In the genomic region with DNA sequence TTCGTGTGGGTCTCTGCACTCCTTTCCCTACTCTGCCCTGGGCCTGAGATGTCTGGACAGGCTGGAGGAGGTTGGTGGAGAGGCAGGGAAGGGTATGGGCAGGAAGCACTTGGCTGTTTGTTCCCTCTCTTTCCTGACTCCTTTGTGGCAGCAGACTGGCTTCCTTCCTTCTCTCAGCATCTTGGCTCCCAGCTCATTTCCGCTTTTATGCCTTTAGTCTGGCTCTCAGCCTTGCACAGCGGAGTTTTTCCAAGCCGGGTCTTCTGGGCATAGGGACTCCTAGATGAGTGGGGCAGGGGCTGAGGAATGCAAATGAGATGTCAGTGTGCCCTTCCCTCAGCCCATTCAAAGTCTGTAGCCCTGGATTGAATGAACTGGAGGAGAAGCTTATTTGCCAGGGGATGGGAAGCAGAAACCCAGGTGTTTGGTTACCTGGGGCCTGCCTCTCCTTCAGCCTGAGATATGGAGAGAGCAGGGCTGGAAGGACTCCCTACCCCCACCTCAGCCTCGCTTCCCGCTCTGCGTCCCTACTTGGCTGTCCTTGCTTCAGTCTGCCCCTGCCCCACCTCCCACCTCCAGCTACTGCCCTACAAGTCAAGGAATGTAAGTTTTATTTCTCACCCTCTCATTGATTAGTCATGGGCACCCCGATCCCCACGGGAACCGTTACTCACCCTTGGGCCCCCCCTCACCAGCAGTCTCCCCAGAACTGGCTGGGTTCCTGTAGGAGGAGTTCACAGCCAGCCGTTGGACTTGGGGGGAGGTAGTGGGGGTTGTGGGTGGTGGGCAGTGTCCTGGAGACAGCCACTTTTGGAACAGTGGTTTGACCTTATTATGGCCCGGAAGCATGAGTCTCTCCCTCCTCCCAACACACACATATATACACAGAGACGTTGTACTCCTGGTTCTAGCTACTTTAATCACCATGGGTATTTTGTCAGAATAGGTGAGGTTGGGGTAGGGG, we compare ENCODE assay signal across 1 cellular context.
TF ChIP-seq lines count a peak whose summit lies in the region.

No MANE protein-coding gene starts in this region.

TF ChIP-seq in HepG2, 621 proteins besides CTCF, POLR2A, EP300 and RAD21:
- TF ChIP-seq CREB1 (IDR thresholded peaks at IDR 0.05) = no peak
- no peak for TF ChIP-seq CREB1 (CRISPR knock-in tag; IDR thresholded peaks at IDR 0.05)
- TF ChIP-seq RBM22 (optimal IDR thresholded peaks at IDR 0.05; ENCODE audit: low read length) = no peak
- TF ChIP-seq JUND (CRISPR knock-in tag; IDR thresholded peaks at IDR 0.05) = no peak
- TF ChIP-seq KDM1A (CRISPR knock-in tag; IDR thresholded peaks at IDR 0.05) = no peak
- no peak for TF ChIP-seq NPAS2 (CRISPR knock-in tag; IDR thresholded peaks at IDR 0.05; ENCODE audit: borderline replicate concordance)
- no peak for TF ChIP-seq MLLT10 (CRISPR knock-in tag; IDR thresholded peaks at IDR 0.05)
- TF ChIP-seq, protein P1, sequence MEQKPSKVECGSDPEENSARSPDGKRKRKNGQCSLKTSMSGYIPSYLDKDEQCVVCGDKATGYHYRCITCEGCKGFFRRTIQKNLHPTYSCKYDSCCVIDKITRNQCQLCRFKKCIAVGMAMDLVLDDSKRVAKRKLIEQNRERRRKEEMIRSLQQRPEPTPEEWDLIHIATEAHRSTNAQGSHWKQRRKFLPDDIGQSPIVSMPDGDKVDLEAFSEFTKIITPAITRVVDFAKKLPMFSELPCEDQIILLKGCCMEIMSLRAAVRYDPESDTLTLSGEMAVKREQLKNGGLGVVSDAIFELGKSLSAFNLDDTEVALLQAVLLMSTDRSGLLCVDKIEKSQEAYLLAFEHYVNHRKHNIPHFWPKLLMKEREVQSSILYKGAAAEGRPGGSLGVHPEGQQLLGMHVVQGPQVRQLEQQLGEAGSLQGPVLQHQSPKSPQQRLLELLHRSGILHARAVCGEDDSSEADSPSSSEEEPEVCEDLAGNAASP (CRISPR knock-in tag; IDR thresholded peaks at IDR 0.05; ENCODE audit: borderline replicate concordance) = no peak
- TF ChIP-seq ZNF644 (CRISPR knock-in tag; IDR thresholded peaks at IDR 0.05; ENCODE audit: low read depth) = no peak
- no peak for TF ChIP-seq SMARCE1 (IDR thresholded peaks at IDR 0.05; ENCODE audit: borderline replicate concordance)
- TF ChIP-seq HNF4G (IDR thresholded peaks at IDR 0.05; ENCODE audit: borderline replicate concordance, low read depth, low read length) = no peak
- no peak for TF ChIP-seq HNF4G (CRISPR knock-in tag; IDR thresholded peaks at IDR 0.05; ENCODE audit: borderline replicate concordance, low read depth)
- TF ChIP-seq, protein P2, sequence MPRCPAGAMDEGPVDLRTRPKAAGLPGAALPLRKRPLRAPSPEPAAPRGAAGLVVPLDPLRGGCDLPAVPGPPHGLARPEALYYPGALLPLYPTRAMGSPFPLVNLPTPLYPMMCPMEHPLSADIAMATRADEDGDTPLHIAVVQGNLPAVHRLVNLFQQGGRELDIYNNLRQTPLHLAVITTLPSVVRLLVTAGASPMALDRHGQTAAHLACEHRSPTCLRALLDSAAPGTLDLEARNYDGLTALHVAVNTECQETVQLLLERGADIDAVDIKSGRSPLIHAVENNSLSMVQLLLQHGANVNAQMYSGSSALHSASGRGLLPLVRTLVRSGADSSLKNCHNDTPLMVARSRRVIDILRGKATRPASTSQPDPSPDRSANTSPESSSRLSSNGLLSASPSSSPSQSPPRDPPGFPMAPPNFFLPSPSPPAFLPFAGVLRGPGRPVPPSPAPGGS (CRISPR knock-in tag; IDR thresholded peaks at IDR 0.05) = no peak
- TF ChIP-seq SIX4 (CRISPR knock-in tag; IDR thresholded peaks at IDR 0.05) = no peak
TF ChIP-seq in HepG2: peak in this region for 0.
